In the genomic region with DNA sequence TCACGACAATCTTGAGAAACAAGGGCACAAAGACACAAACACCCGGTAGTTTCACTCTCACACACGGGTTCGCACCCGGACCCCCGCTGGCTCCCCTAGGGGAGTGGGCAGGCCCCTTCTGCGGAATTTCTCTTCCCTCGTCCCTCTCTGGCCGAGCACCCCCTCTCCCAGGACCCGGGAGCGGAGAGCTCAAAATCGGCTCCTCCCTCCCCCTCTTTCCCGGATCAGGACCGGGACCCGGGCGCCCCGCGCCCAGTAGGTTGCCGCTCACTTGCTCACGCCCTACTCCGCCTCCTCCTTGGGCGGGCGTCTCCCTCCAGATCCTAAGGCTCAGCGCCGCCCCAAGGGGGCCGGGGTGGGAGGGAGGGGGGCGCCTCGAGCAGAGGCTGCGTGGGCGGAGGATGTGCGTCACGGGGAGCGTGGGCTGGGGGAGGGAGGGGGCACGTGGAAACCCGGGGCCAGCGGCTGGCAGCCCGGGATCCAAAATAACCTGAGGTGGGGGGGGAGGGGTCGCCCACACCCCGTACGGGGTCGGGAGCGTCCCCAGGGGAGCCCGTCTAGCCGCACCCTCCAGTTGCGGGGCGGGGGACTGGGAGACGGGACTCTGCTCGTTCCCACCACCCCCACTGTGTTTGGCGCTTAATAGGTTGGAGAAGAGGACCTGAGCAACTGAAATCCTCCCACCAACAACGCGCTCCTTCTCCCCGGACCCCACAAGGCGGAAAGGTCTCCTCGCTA, we compare ENCODE assay signal across 8 cellular contexts. TPM values are rescaled to one million over a fixed set of nuclear protein-coding genes. Genes with fewer than 3 reads are reported as not detected.
DNase-seq lines count a peak whose midpoint lies in the region; ATAC-seq and TF ChIP-seq lines count a peak whose summit lies in the region.

No MANE protein-coding gene starts in this region.

- no peak for TF ChIP-seq CTCF in GM13976 (IDR thresholded peaks at IDR 0.05; ENCODE audit: borderline replicate concordance, control extremely low read depth, extremely low read depth, insufficient read depth, missing control alignments)

- H3K27ac Mint-ChIP-seq in activated CD8-positive, alpha-beta T cell treated with anti-CD3 and anti-CD28 coated beads, Interleukin-2, amount 10 ng/mL, durations not matched to agents 7 days and 5 days = peak overlapping the region; percentile 97
- peak overlapping the region; percentile 96 for H3K27ac Mint-ChIP-seq in memory B cell

- POLR2A ChIA-PET in activated CD8-positive, alpha-beta T cell treated with anti-CD3 and anti-CD28 coated beads, Interleukin-2, amount 10 ng/mL, durations not matched to agents 7 days and 5 days (lab: Charles Lee) = interaction anchor here (0.6 to 5.1 kb wide), 7 partner anchors 8 to 449 kb away, joined by 3 to 56 read pairs (median 4); partner anchors contain the start of genes NEMP1 and STAT6

- H3K4me3 Mint-ChIP-seq in activated CD8-positive, alpha-beta T cell treated with anti-CD3 and anti-CD28 coated beads, Interleukin-2, amount 10 ng/mL, durations not matched to agents 7 days and 5 days = peak overlapping the region; percentile 90
- peak overlapping the region; percentile 94 for H3K4me3 Mint-ChIP-seq in memory B cell

- CTCF ChIA-PET in activated CD8-positive, alpha-beta T cell treated with anti-CD3 and anti-CD28 coated beads, Interleukin-2, amount 10 ng/mL, durations not matched to agents 7 days and 5 days (lab: Charles Lee) = interaction anchor here (12.4 to 18.4 kb wide), 2 partner anchors 17 to 20 kb away, joined by 190 to 233 read pairs; partner anchors contain the start of gene STAT6

- DNase-seq in GM13976 (ENCODE audit: low spot score) (peak; percentile 86), NCI-H226 (peak; percentile 91), memory B cell (ENCODE audit: low spot score in 2 of 2) (peak; percentile 73 to 74), NCI-H2081 treated with DMSO at 0.1 percent for 48 hours (lab: John Stamatoyannopoulos, UW) (no peak)
- DNase-seq in activated CD8-positive, alpha-beta T cell treated with anti-CD3 and anti-CD28 coated beads, Interleukin-2, amount 10 ng/mL, durations not matched to agents 7 days and 5 days = peak; percentile 89
- peak; percentile 89 for DNase-seq in effector CD4-positive, alpha-beta T cell
- peak; percentile 95 for DNase-seq in stimulated activated CD8-positive, alpha-beta memory T cell treated with anti-CD3 and anti-CD28 coated beads, Interleukin-12 subunit alpha, Interleukin-12 subunit beta, amount 100 ng/mL, for 1 hour (ENCODE audit: low read depth)

- ATAC-seq in HG02798 (IDR thresholded peaks at IDR 0.05; ENCODE audit: poor library complexity, unreplicated experiment) = peak; percentile 43
- ATAC-seq in activated CD8-positive, alpha-beta T cell treated with anti-CD3 and anti-CD28 coated beads, Interleukin-2, amount 10 ng/mL, durations not matched to agents 7 days and 5 days = peak; percentile 48
- peak; percentile 54 for ATAC-seq in memory B cell (ENCODE audit: low read depth)

- H3K4me1 Mint-ChIP-seq in activated CD8-positive, alpha-beta T cell treated with anti-CD3 and anti-CD28 coated beads, Interleukin-2, amount 10 ng/mL, durations not matched to agents 7 days and 5 days (ENCODE audit: low read depth) = peaks cover 54% of the 10 kb centered on the region
- peaks cover 27% of the 10 kb centered on the region for H3K4me1 Mint-ChIP-seq in memory B cell

- H3K36me3 Mint-ChIP-seq in activated CD8-positive, alpha-beta T cell treated with anti-CD3 and anti-CD28 coated beads, Interleukin-2, amount 10 ng/mL, durations not matched to agents 7 days and 5 days (ENCODE audit: low read depth) = peaks cover 14% of the 10 kb centered on the region
- no peaks in the 10 kb centered on the region for H3K36me3 Mint-ChIP-seq in memory B cell

- in situ Hi-C loops in GM13976 (cut with MboI; ENCODE audit: low sequenced_read_pairs, unreplicated experiment) = no loop called here

- H3K9me3 Mint-ChIP-seq in activated CD8-positive, alpha-beta T cell treated with anti-CD3 and anti-CD28 coated beads, Interleukin-2, amount 10 ng/mL, durations not matched to agents 7 days and 5 days (ENCODE audit: insufficient read depth) = no peaks in the 10 kb centered on the region
- no peaks in the 10 kb centered on the region for H3K9me3 Mint-ChIP-seq in memory B cell

- H3K27me3 Mint-ChIP-seq in activated CD8-positive, alpha-beta T cell treated with anti-CD3 and anti-CD28 coated beads, Interleukin-2, amount 10 ng/mL, durations not matched to agents 7 days and 5 days (ENCODE audit: low read depth) = no peaks in the 10 kb centered on the region
- H3K27me3 Mint-ChIP-seq in memory B cell = no peaks in the 10 kb centered on the region

RNA-seq across cellular contexts. Expression of gene NAB2, which starts 1.8 kb away (rescaled TPM):
- total RNA-seq in activated CD8-positive, alpha-beta T cell treated with anti-CD3 and anti-CD28 coated beads, Interleukin-2, amount 10 ng/mL, durations not matched to agents 7 days and 5 days = 10 to 100 TPM; 12.9 to 13.7 TPM

RNA-seq across cellular contexts. Expression of gene NEMP1, which starts 8.5 kb away (rescaled TPM):
- total RNA-seq in activated CD8-positive, alpha-beta T cell treated with anti-CD3 and anti-CD28 coated beads, Interleukin-2, amount 10 ng/mL, durations not matched to agents 7 days and 5 days = 10 to 100 TPM; 56.4 to 56.9 TPM

RNA-seq across cellular contexts. Expression of gene STAT6, which starts 24.0 kb away (rescaled TPM):
- 100 to 1,000 TPM; 189 TPM for total RNA-seq in activated CD8-positive, alpha-beta T cell treated with anti-CD3 and anti-CD28 coated beads, Interleukin-2, amount 10 ng/mL, durations not matched to agents 7 days and 5 days

RNA-seq across cellular contexts. Expression of gene MYO1A, which starts 37.2 kb away (rescaled TPM):
- total RNA-seq in activated CD8-positive, alpha-beta T cell treated with anti-CD3 and anti-CD28 coated beads, Interleukin-2, amount 10 ng/mL, durations not matched to agents 7 days and 5 days = 1 to 10 TPM; 1.3 to 1.4 TPM

RNA-seq across cellular contexts. Expression of gene LRP1, which starts 41.2 kb away (rescaled TPM):
- under 1 TPM; 0.39 to 0.40 TPM for total RNA-seq in activated CD8-positive, alpha-beta T cell treated with anti-CD3 and anti-CD28 coated beads, Interleukin-2, amount 10 ng/mL, durations not matched to agents 7 days and 5 days
